ENCODE assay signal across 31 cellular contexts in the genomic region with DNA sequence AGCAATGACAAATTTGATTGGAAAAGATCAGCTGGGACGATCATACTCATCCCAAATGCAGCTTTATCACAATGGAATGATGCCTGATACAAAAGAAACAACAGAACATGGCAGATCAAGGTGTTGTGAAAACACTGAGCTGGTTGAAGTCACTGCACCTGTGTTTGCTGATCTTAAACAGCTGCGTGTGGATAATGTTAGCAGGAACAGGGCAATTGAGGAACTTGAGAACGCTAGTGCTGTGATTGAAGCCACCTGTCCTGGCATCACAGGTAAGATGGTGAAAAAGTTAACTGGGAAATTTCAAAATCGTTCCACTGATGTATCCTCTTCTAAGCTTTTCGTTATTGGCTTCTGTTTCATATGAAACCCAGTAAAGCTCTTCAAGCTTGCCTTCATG.
DNase-seq lines count a peak whose midpoint lies in the region; ATAC-seq and TF ChIP-seq lines count a peak whose summit lies in the region.
"Had no signal": no experiment of that assay in that cellular context is flagged by ENCODE, and none has a peak within 500 bp of the region (broad histone marks: within the 10 kb centered on the region; RNA-seq: fewer than 3 reads in every experiment).

No MANE protein-coding gene starts in this region.

- ATAC-seq in GM18867 (IDR thresholded peaks at IDR 0.05; ENCODE audit: unreplicated experiment) (peak; percentile 11), GM21526 (IDR thresholded peaks at IDR 0.05; ENCODE audit: low FRiP score, unreplicated experiment) (peak; percentile 9), GM19463 (IDR thresholded peaks at IDR 0.05; ENCODE audit: unreplicated experiment) (no peak)
- ATAC-seq: activated CD8-positive, alpha-beta memory T cell treated with anti-CD3 and anti-CD28 coated beads, Interleukin-2, amount 10 ng/mL, durations not matched to agents 7 days and 5 days; foreskin keratinocyte; heart right ventricle; sciatic nerve; T-helper 17 cell had no signal

- peak; percentile 78 for DNase-seq in DMS53 (lab: John Stamatoyannopoulos, UW)
- peak; percentile 10 for DNase-seq in NCI-H510A treated with DMSO at 0.1 percent for 48 hours (lab: John Stamatoyannopoulos, UW)
- DNase-seq in OCI-M2 (lab: John Stamatoyannopoulos, UW; ENCODE audit: unreplicated experiment), result no peak
- no peak for DNase-seq in foreskin fibroblast
- DNase-seq in WERI-Rb-1, result no peak
- DNase-seq: activated CD4-positive, alpha-beta T cell treated with anti-CD3 and anti-CD28 coated beads, Interleukin-2, amount 10 ng/mL, durations not matched to agents 7 days and 5 days; activated CD8-positive, alpha-beta memory T cell treated with anti-CD3 and anti-CD28 coated beads, Interleukin-2, amount 10 ng/mL, durations not matched to agents 7 days and 5 days; activated naive CD4-positive, alpha-beta T cell treated with anti-CD3 and anti-CD28 coated beads, Interleukin-2, amount 50 U/mL, for 16 hours; amygdala; Caco-2; DND-41; effector memory CD4-positive, alpha-beta T cell; erythroblast; foreskin keratinocyte; heart right ventricle; HFFc6; NCI-H2081 treated with DMSO at 0.1 percent for 48 hours; NCI-H524; stimulated activated CD4-positive, alpha-beta T cell treated with anti-CD3 and anti-CD28 coated beads, Interleukin-4, amount 100 ng/mL, for 4 hours; stimulated activated naive CD4-positive, alpha-beta T cell treated with Interleukin-2 at 50 U/mL for 16 hours; T-helper 17 cell; uterus had no signal

- no peak overlapping the region for H3K27ac ChIP-seq in WERI-Rb-1
- H3K27ac ChIP-seq: BLaER1, breast epithelium, foreskin keratinocyte, heart right ventricle, KMS-11, RWPE1, thoracic aorta, uterus had no signal

- H3K9me3 ChIP-seq in WERI-Rb-1 (ENCODE audit: severe bottlenecking), result no peaks in the 10 kb centered on the region
- H3K9me3 ChIP-seq: BLaER1, breast epithelium, Caco-2, thoracic aorta, uterus had no signal

- TF ChIP-seq CTCF in foreskin fibroblast (IDR thresholded peaks at IDR 0.05; ENCODE audit: low read depth, low read length) (no peak), WERI-Rb-1 (IDR thresholded peaks at IDR 0.05; ENCODE audit: low read depth, low read length) (no peak)

- no peaks in the 10 kb centered on the region for H3K36me3 ChIP-seq in WERI-Rb-1
- H3K36me3 ChIP-seq: BLaER1, breast epithelium, heart right ventricle, thoracic aorta, uterus had no signal

- H3K27me3 ChIP-seq in WERI-Rb-1 (ENCODE audit: insufficient read depth, low read depth, severe bottlenecking), result no peaks in the 10 kb centered on the region
- H3K27me3 ChIP-seq: BLaER1, breast epithelium, foreskin keratinocyte, heart right ventricle, uterus had no signal

- H3K4me3 ChIP-seq in foreskin fibroblast (ENCODE audit: low read depth in 1 of 2, low read length in 2 of 2) (no peak overlapping the region), WERI-Rb-1 (ENCODE audit: low read depth, low read length) (no peak overlapping the region)
- H3K4me3 ChIP-seq: BLaER1, breast epithelium, heart right ventricle, thoracic aorta, uterus had no signal

Comparison
In these comparisons a context has a peak if more than half of its experiments do, and no peak if none do; other contexts are left out.
1. DNase-seq: peak in DMS53 (single experiment) and NCI-H510A treated with DMSO at 0.1 percent for 48 hours (single experiment); none in OCI-M2 (single experiment), foreskin fibroblast (0 of 2) and WERI-Rb-1 (single experiment).